ENCODE assay signal across 10 cellular contexts in the genomic region with DNA sequence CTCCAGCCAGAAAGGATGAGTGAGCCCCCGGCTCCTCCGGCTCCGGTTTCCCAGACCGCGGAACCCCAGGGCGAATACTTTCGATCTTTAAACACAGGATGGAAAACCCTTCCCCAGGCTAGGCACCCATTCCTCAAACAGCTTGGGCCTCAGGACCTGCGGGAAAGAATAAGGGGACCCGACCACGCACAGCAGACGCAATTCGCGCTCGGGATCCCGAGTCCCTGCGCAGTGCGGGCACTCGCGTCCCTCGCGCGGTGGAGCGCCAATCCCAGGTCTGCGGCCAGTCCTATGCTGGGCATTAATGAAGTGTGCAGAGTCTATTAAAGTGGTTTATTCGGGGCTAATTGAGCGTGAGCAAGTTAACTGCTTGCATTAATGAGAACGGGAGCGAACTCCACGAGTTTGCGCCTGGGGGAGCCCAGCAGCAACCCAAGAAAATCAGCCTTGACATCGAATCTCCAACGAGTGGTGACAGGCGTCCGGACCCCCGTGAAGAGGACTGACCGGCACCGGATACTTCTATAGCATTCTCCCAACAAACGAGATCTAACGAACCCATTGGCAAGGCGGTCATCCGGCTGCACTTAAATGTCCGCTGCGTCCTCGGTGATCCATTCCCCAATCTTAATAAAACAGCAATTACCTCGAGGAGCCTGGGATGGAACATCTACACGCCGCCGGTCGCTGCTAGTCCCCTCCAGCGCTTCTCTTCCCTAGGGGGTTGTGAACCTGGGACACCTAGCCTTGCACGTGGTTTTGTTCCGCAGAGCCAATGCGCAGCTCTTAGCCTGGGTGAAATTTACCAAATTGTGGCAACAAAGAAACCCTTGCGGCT. TPM values are rescaled to one million over a fixed set of nuclear protein-coding genes. Genes with fewer than 3 reads are reported as not detected.
A peak's percentile ranks its signal among the peaks of the same experiment; 100 is the strongest.
DNase-seq lines count a peak whose midpoint lies in the region; ATAC-seq, FAIRE-seq and TF ChIP-seq lines count a peak whose summit lies in the region.
"Had no signal": no experiment of that assay in that cellular context is flagged by ENCODE, and none has a peak within 500 bp of the region (broad histone marks: within the 10 kb centered on the region; RNA-seq: fewer than 3 reads in every experiment).

No MANE protein-coding gene starts in this region.

- TSS peak; percentile 47 for BruUV-seq in HepG2 (replicated peaks; lab: Mats Ljungman, UMichigan)

- no peak overlapping the region for H3K4me2 ChIP-seq in HepG2 (ENCODE audit: low read depth, low read length)

- H3K4me1 ChIP-seq in HepG2 (ENCODE audit: insufficient read depth, low read length) (peaks cover 22% of the 10 kb centered on the region), right lobe of liver (peaks cover 0 to 19% (median 7%) of the 10 kb centered on the region in 4 donors), mucosa of stomach (ENCODE audit: control insufficient read depth, insufficient read depth, low read length) (peaks cover 27% of the 10 kb centered on the region), uterus (no peaks in the 10 kb centered on the region)

- H3K27me3 ChIP-seq in HepG2 (ENCODE audit: control insufficient read depth in 1 of 2, insufficient read depth in 2 of 2, low read length in 2 of 2) (peaks cover 5 to 45% of the 10 kb centered on the region in 2 experiments; a peak in 4 of 5 replicates), right lobe of liver (peaks cover 15 to 61% of the 10 kb centered on the region in 2 donors), mucosa of stomach (ENCODE audit: control insufficient read depth, insufficient read depth, low read length) (peaks cover 84% of the 10 kb centered on the region), uterus (no peaks in the 10 kb centered on the region)

- intact Hi-C loops in HepG2 (cut with micrococcal nuclease; ENCODE audit: unreplicated experiment), result no loop called here
- intact Hi-C loops in right lobe of liver (cut with DNase I), result loop anchor here in 1 of 2 donors (10.0 kb wide), 1 partner anchor 508 kb away; no protein-coding TSS in a partner anchor
- intact Hi-C loops in uterus (cut with DNase I; ENCODE audit: low total_unique reads), result loop anchor here (10.0 kb wide), 1 partner anchor 362 kb away; no protein-coding TSS in a partner anchor

- no peaks in the 10 kb centered on the region for H3K9me3 ChIP-seq in HepG2 (ENCODE audit: low read length)
- no peaks in the 10 kb centered on the region for H3K9me3 ChIP-seq in right lobe of liver
- no peaks in the 10 kb centered on the region for H3K9me3 ChIP-seq in mucosa of stomach (ENCODE audit: control insufficient read depth, low read length)
- no peaks in the 10 kb centered on the region for H3K9me3 ChIP-seq in uterus

- TF ChIP-seq EP300 in HepG2 (IDR thresholded peaks at IDR 0.05; ENCODE audit: low read depth in 2 of 2, low read length in 2 of 2) (no peak), HepG2 (CRISPR knock-in tag; IDR thresholded peaks at IDR 0.05; ENCODE audit: borderline replicate concordance) (no peak)

- H3K79me2 ChIP-seq in HepG2 (ENCODE audit: insufficient read depth, low read length), result no peaks in the 10 kb centered on the region

- POLR2A ChIA-PET in HepG2 (lab: Yijun Ruan, JAX), result no interaction called here

- no peak for ATAC-seq in HepG2
- ATAC-seq in right lobe of liver, result no peak
- ATAC-seq in HG02642 (IDR thresholded peaks at IDR 0.05; ENCODE audit: poor library complexity, unreplicated experiment), result no peak

- WGBS in HepG2 (ENCODE audit: low lambda C conversion rate), result 95% methylated on average over 54 of the region's 54 CpGs
- 3% methylated on average over 36 of the region's 54 CpGs for WGBS in right lobe of liver (ENCODE audit: insufficient coverage, low coverage, low lambda C conversion rate, missing lambda C conversion rate)

- no peak overlapping the region for H3K27ac ChIP-seq in HepG2 (ENCODE audit: extremely low read length, insufficient read depth, low read length)
- no peak overlapping the region for H3K27ac ChIP-seq in right lobe of liver
- H3K27ac ChIP-seq in uterus, result peak overlapping the region; percentile 87 to 91

- in situ Hi-C loops in HepG2 (cut with HindIII; ENCODE audit: extremely low pct_ligation_motif_present, low pct_unique_long_range_greater_than_20kb), result loop anchor here (5.0 kb wide), 1 partner anchor 506 kb away; no protein-coding TSS in a partner anchor

- H3K9ac ChIP-seq in HepG2 (ENCODE audit: insufficient read depth, low read depth, low read length) (no peak overlapping the region), mucosa of stomach (ENCODE audit: low read length) (peak overlapping the region; percentile 37)

- DNase-seq in HepG2 (ENCODE audit: low spot score), result no peak
- DNase-seq in right lobe of liver, result no peak
- peak; percentile 38 for DNase-seq in choroid plexus epithelial cell (ENCODE audit: low read depth)
- DNase-seq in uterus, result no peak
- no peak for DNase-seq in activated gamma-delta T cell treated with Interleukin-2 at 50 U/mL for 16 hours
- DNase-seq in H4 (ENCODE audit: low spot score), result no peak
- DNase-seq: DND-41 had no signal

- no peaks in the 10 kb centered on the region for H4K20me1 ChIP-seq in HepG2 (ENCODE audit: insufficient read depth, low read length)

- H2AFZ ChIP-seq in HepG2 (ENCODE audit: low read length), result no peak overlapping the region

- H3K4me3 ChIP-seq in HepG2 (replicated peaks in 1 of 3; ENCODE audit: insufficient read depth in 1 of 3, low read depth in 2 of 3, low read length in 3 of 3) (0 out of 6 replicates have a peak overlapping the region, but pooled peaks of 1 of the 3 experiments have one; percentile 80), right lobe of liver (no peak overlapping the region), choroid plexus epithelial cell (ENCODE audit: low read depth, low read length) (peak overlapping the region; percentile 76), mucosa of stomach (ENCODE audit: low read length) (no peak overlapping the region), uterus (peak overlapping the region; percentile 55 to 63)

- TF ChIP-seq CTCF in HepG2 (CRISPR knock-in tag; IDR thresholded peaks at IDR 0.05) (no peak), right lobe of liver (IDR thresholded peaks at IDR 0.05) (no peak), choroid plexus epithelial cell (conservative IDR thresholded peaks at IDR 0.05; ENCODE audit: low read depth, low read length) (no peak), uterus (IDR thresholded peaks at IDR 0.05) (no peak)

- TF ChIP-seq POLR2A in HepG2 (IDR thresholded peaks at IDR 0.05; ENCODE audit: insufficient read depth in 1 of 2, low read depth in 2 of 2, low read length in 2 of 2), result no peak
- TF ChIP-seq POLR2A in right lobe of liver (IDR thresholded peaks at IDR 0.05), result no peak
- TF ChIP-seq POLR2A in uterus (IDR thresholded peaks at IDR 0.05), result no peak

- H3K36me3 ChIP-seq in HepG2 (replicated peaks in 1 of 2; ENCODE audit: control insufficient read depth in 1 of 2, insufficient read depth in 2 of 2, low read length in 2 of 2), result no peaks in the 10 kb centered on the region
- H3K36me3 ChIP-seq in right lobe of liver, result no peaks in the 10 kb centered on the region
- no peaks in the 10 kb centered on the region for H3K36me3 ChIP-seq in mucosa of stomach (ENCODE audit: control insufficient read depth, insufficient read depth, low read length)
- H3K36me3 ChIP-seq in uterus, result no peaks in the 10 kb centered on the region

- no peak for FAIRE-seq in HepG2 (lab: Jason Lieb, UNC)

- CTCF ChIA-PET in HepG2 (lab: Yijun Ruan, JAX; ENCODE audit: low intra/inter-chr PET ratio, low total read pairs), result no interaction called here

- no peak for TF ChIP-seq RAD21 in HepG2 (CRISPR knock-in tag; IDR thresholded peaks at IDR 0.05)

TF ChIP-seq in HepG2, 621 proteins besides CTCF, POLR2A, EP300 and RAD21:
- TF ChIP-seq ZGPAT (CRISPR knock-in tag; IDR thresholded peaks at IDR 0.05) (no peak), TMF1 (CRISPR knock-in tag; IDR thresholded peaks at IDR 0.05; ENCODE audit: low read depth) (no peak), AKAP8 (CRISPR knock-in tag; IDR thresholded peaks at IDR 0.05) (no peak)

RNA-seq across cellular contexts. Expression of gene OSR1, which starts 1.7 kb away (rescaled TPM):
- total RNA-seq in HepG2 (2016; rRNA removed; fragmentation: Illumina TruSeq; extraction: Trizol), result 0.81 and 1.1 TPM in 2 replicates
- total RNA-seq in HepG2 (2016; cell fraction: cytosol; rRNA removed; fragmentation: Illumina TruSeq; extraction: Trizol; ENCODE audit: low read depth), result 0.44 and 0.81 TPM in 2 replicates
- 0.49 and 1.2 TPM in 2 replicates for total RNA-seq in HepG2 (2016; cell fraction: insoluble cytoplasmic fraction; rRNA removed; fragmentation: Illumina TruSeq; extraction: Trizol)
- 1.00 and 1.0 TPM in 2 replicates for total RNA-seq in HepG2 (2016; cell fraction: membrane; rRNA removed; fragmentation: Illumina TruSeq; extraction: Trizol)
- total RNA-seq in HepG2 (2016; cell fraction: nucleus; rRNA removed; fragmentation: Illumina TruSeq; extraction: Trizol), result 0.90 and 1.1 TPM in 2 replicates
- polyA plus RNA-seq in HepG2 (2011; rRNA removed), result 0.63 and 0.72 TPM in 2 replicates
- polyA plus RNA-seq in HepG2 (2011; cell fraction: cytosol; rRNA removed), result 0.33 and 0.91 TPM in 2 replicates
- 1.4 and 2.1 TPM in 2 replicates for polyA plus RNA-seq in HepG2 (2011; cell fraction: nucleus; rRNA removed)
- polyA plus RNA-seq in HepG2 (2012), result 0.05 and 0.35 TPM in 2 replicates
- 0.26 and 0.32 TPM in 2 replicates for polyA plus RNA-seq in HepG2 (2016; cell fraction: cytosol; fragmentation: Illumina TruSeq; extraction: Trizol; ENCODE audit: low read depth)
- 1.1 and 1.3 TPM in 2 replicates for polyA plus RNA-seq in HepG2 (2016; cell fraction: insoluble cytoplasmic fraction; fragmentation: Illumina TruSeq; extraction: Trizol; ENCODE audit: low read depth)
- 0.49 TPM in 2 replicates for polyA plus RNA-seq in HepG2 (2016; cell fraction: membrane; fragmentation: Illumina TruSeq; extraction: Trizol; ENCODE audit: low read depth)
- polyA plus RNA-seq in HepG2 (2016; cell fraction: nucleus; fragmentation: Illumina TruSeq; extraction: Trizol; ENCODE audit: insufficient read depth, low read depth), result 1.7 and 2.3 TPM in 2 replicates
- polyA minus RNA-seq in HepG2 (2011; rRNA and poly(A)+ RNA removed; ENCODE audit: low replicate concordance), result 0.20 TPM in 1 of 2 replicates, not detected in the other
- 0.26 TPM in 1 of 2 replicates, not detected in the other for polyA minus RNA-seq in HepG2 (2011; cell fraction: cytosol; rRNA and poly(A)+ RNA removed)
- polyA minus RNA-seq in HepG2 (2011; cell fraction: nucleus; rRNA and poly(A)+ RNA removed), result 0.39 and 0.75 TPM in 2 replicates
- under 1 TPM in 5 of 6 experiments, not detected in 1; 0.10 to 0.51 (median 0.12) TPM for total RNA-seq in right lobe of liver
- total RNA-seq in uterus, result 10 to 100 TPM in 3 of 4 donors, 1 to 10 TPM in 1; 4.7 to 26.2 (median 18.6) TPM
- total RNA-seq in H4 (2014; rRNA removed; shearing (Covaris generic)), result 1.3 TPM in 2 replicates
- total RNA-seq: SK-MEL-5 had no signal

Comparison
In these comparisons a context has a peak if more than half of its experiments do, and no peak if none do; other contexts are left out.
1. H3K27ac ChIP-seq: peak in uterus (2 of 2); none in HepG2 (single experiment) and right lobe of liver (0 of 3).
2. H3K4me3 ChIP-seq: peak in choroid plexus epithelial cell (single experiment) and uterus (2 of 2); none in right lobe of liver (0 of 3) and mucosa of stomach (single experiment).